4 cellular contexts compared by ENCODE assay signal in genomic region chrX:120193254-120193653, GRCh38. TPM values are rescaled to one million over a fixed set of nuclear protein-coding genes. Genes with fewer than 3 reads are reported as not detected.
"Had no signal": no experiment of that assay in that cellular context is flagged by ENCODE, and none has a peak within 500 bp of the region (broad histone marks: within the 10 kb centered on the region; RNA-seq: fewer than 3 reads in every experiment).

No MANE protein-coding gene starts in this region.

RNA-seq across cellular contexts. Expression of gene RHOXF2, which starts 34.8 kb away (rescaled TPM):
- total RNA-seq: LHCN-M2, M059J, MCF 10A, NCI-H460 had no signal
